Comparison of ENCODE assay signal across 10 cellular contexts in the genomic region with DNA sequence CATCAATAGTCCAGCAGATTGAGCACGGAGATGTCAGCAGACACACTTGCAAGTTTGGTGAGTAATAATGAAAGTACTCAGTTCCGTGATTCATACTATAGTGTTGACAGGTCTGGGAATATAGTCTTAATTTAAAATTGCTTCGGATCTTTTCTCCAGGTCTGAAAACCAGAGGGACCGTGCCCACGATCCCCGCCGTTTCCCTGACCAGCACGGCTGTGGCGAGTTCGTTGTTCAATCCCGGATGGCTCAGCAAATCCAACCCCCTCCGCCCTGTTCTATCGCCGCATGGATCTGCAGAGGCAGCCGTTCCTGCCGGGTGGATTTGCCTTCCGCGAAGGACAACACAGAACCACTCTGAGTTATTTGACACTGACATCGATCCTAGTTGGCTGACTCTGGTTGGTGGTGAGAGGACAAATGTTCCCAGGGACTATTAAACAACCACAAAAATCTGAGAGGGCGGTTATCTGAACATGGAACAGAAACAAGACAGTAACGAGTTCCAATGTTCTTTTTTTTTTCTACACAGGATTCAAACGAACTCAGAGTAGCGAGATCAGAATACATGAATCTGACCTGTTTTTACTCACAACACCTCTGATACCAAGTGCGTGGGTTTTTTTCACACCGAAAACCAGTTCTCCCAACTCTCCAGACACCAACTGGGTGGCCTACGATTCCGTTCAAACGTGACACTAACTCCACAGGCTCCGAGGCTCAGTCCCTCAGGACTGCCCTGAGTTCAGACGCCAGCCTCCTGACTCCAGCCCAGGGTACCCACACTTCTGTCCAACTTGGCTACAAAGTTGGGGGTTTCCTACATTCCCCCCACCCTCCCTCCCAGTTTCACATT. TPM values are rescaled to one million over a fixed set of nuclear protein-coding genes. Genes with fewer than 3 reads are reported as not detected.
DNase-seq lines count a peak whose midpoint lies in the region; ATAC-seq, FAIRE-seq and TF ChIP-seq lines count a peak whose summit lies in the region.
"Had no signal": no experiment of that assay in that cellular context is flagged by ENCODE, and none has a peak within 500 bp of the region (broad histone marks: within the 10 kb centered on the region; RNA-seq: fewer than 3 reads in every experiment).

No MANE protein-coding gene starts in this region.

- peak overlapping the region; percentile 90 for H3K27ac Mint-ChIP-seq in activated naive CD8-positive, alpha-beta T cell

- CTCF ChIA-PET in HepG2 (lab: Yijun Ruan, JAX; ENCODE audit: low intra/inter-chr PET ratio, low total read pairs): no interaction called here

- no peaks in the 10 kb centered on the region for H4K20me1 ChIP-seq in MM.1S (ENCODE audit: insufficient read depth, low read length)
- H4K20me1 ChIP-seq in HepG2 (ENCODE audit: insufficient read depth, low read length): no peaks in the 10 kb centered on the region; the same call in 1 of the 2 replicates

- no peaks in the 10 kb centered on the region for H3K27me3 Mint-ChIP-seq in activated naive CD8-positive, alpha-beta T cell

- H3K4me2 ChIP-seq in MM.1S (ENCODE audit: low read depth, low read length): peak overlapping the region; percentile 89
- peak overlapping the region; percentile 46 for H3K4me2 ChIP-seq in HepG2 (ENCODE audit: low read depth, low read length)

- BruUV-seq in HepG2 (replicated peaks; lab: Mats Ljungman, UMichigan): no TSS peak

- H3K27me3 ChIP-seq in MM.1S (replicated peaks; ENCODE audit: insufficient read depth, low read length) (peaks cover 20% of the 10 kb centered on the region), HepG2 (ENCODE audit: control insufficient read depth in 1 of 2, insufficient read depth in 2 of 2, low read length in 2 of 2) (peaks cover 9 to 72% of the 10 kb centered on the region in 2 experiments; a peak in 3 of 5 replicates)

- H2AFZ ChIP-seq in MM.1S (ENCODE audit: low read length) (peak overlapping the region; percentile 67), HepG2 (ENCODE audit: low read length) (no peak overlapping the region)

- H3K4me1 ChIP-seq in MM.1S (ENCODE audit: low read length) (peaks cover 8% of the 10 kb centered on the region), HepG2 (ENCODE audit: insufficient read depth, low read length) (peaks cover 26% of the 10 kb centered on the region)

- peaks cover 45% of the 10 kb centered on the region for H3K4me1 Mint-ChIP-seq in activated naive CD8-positive, alpha-beta T cell (ENCODE audit: low read depth)

- TF ChIP-seq EP300 in HepG2 (IDR thresholded peaks at IDR 0.05; ENCODE audit: low read depth in 2 of 2, low read length in 2 of 2): no peak
- no peak for TF ChIP-seq EP300 in HepG2 (CRISPR knock-in tag; IDR thresholded peaks at IDR 0.05; ENCODE audit: borderline replicate concordance)

- H3K9me3 Mint-ChIP-seq in activated naive CD8-positive, alpha-beta T cell (ENCODE audit: low read depth): no peaks in the 10 kb centered on the region

- H3K36me3 ChIP-seq in MM.1S (replicated peaks; ENCODE audit: insufficient read depth, low read length) (no peaks in the 10 kb centered on the region), HepG2 (replicated peaks in 1 of 2; ENCODE audit: control insufficient read depth in 1 of 2, insufficient read depth in 2 of 2, low read length in 2 of 2) (no peaks in the 10 kb centered on the region)

- H3K9me3 ChIP-seq in MM.1S (replicated peaks; ENCODE audit: insufficient read depth, low read length): no peaks in the 10 kb centered on the region
- no peaks in the 10 kb centered on the region for H3K9me3 ChIP-seq in HepG2 (ENCODE audit: low read length)

- 12% methylated on average over 30 of the region's 30 CpGs for WGBS in HepG2 (ENCODE audit: low lambda C conversion rate)

- TF ChIP-seq CTCF in MM.1S (IDR thresholded peaks at IDR 0.05; ENCODE audit: low read length) (no peak), HepG2 (CRISPR knock-in tag; IDR thresholded peaks at IDR 0.05) (no peak)

- TF ChIP-seq POLR2A in HepG2 (IDR thresholded peaks at IDR 0.05; ENCODE audit: insufficient read depth in 1 of 2, low read depth in 2 of 2, low read length in 2 of 2): no peak

- no peak overlapping the region for H3K27ac ChIP-seq in MM.1S (ENCODE audit: low read length)
- no peak overlapping the region for H3K27ac ChIP-seq in HepG2 (ENCODE audit: extremely low read length, insufficient read depth, low read length)
- H3K27ac ChIP-seq: C4-2B had no signal

- ATAC-seq in HepG2: peak; percentile 24; the same call in 2 of the 3 replicates

- no peak for TF ChIP-seq RAD21 in HepG2 (CRISPR knock-in tag; IDR thresholded peaks at IDR 0.05)

- POLR2A ChIA-PET in HepG2 (lab: Yijun Ruan, JAX): no interaction called here

- H3K4me3 ChIP-seq in MM.1S (ENCODE audit: low read length): peak overlapping the region; percentile 65
- peak overlapping the region in 2 of 3 experiments; percentile 8 to 25; a peak in 2 of 6 replicates for H3K4me3 ChIP-seq in HepG2 (replicated peaks in 1 of 3; ENCODE audit: insufficient read depth in 1 of 3, low read depth in 2 of 3, low read length in 3 of 3)

- DNase-seq in NCI-H82 (lab: John Stamatoyannopoulos, UW) (peak; percentile 20), NCI-H82 treated with DMSO at 0.1 percent for 48 hours (lab: John Stamatoyannopoulos, UW; ENCODE audit: unreplicated experiment) (no peak), H4 (ENCODE audit: low spot score) (peak; percentile 48), MM.1S (peak; percentile 48), HepG2 (ENCODE audit: low spot score) (no peak), NCI-H1694 (lab: John Stamatoyannopoulos, UW) (no peak), NCI-H1092 treated with DMSO at 0.1 percent for 48 hours (lab: John Stamatoyannopoulos, UW) (no peak)

- in situ Hi-C loops in HepG2 (cut with HindIII; ENCODE audit: extremely low pct_ligation_motif_present, low pct_unique_long_range_greater_than_20kb): no loop called here

- FAIRE-seq in HepG2 (lab: Jason Lieb, UNC): no peak
- FAIRE-seq: colon had no signal

- H3K79me2 ChIP-seq in MM.1S (ENCODE audit: low read length): peaks cover 8% of the 10 kb centered on the region; the same call in 1 of the 2 replicates
- H3K79me2 ChIP-seq in HepG2 (ENCODE audit: insufficient read depth, low read length): no peaks in the 10 kb centered on the region

- no peaks in the 10 kb centered on the region for H3K36me3 Mint-ChIP-seq in activated naive CD8-positive, alpha-beta T cell

- intact Hi-C loops in HepG2 (cut with micrococcal nuclease; ENCODE audit: unreplicated experiment): loop anchor here (2.0 kb wide), 1 partner anchor 53 kb away; a partner anchor contains a TSS

- H3K9ac ChIP-seq in MM.1S (ENCODE audit: low read length) (peak overlapping the region; percentile 24; the same call in 1 of the 2 replicates), HepG2 (ENCODE audit: insufficient read depth, low read depth, low read length) (no peak overlapping the region)

- no peaks in the 10 kb centered on the region for H3K9me2 ChIP-seq in MM.1S (replicated peaks; ENCODE audit: insufficient read depth, low read length)

- peak overlapping the region; percentile 73 for H3K4me3 Mint-ChIP-seq in activated naive CD8-positive, alpha-beta T cell

- H3F3A ChIP-seq in MM.1S (ENCODE audit: insufficient read depth, low read length): peaks cover 5% of the 10 kb centered on the region; the same call in 1 of the 2 replicates

TF ChIP-seq in HepG2, 621 proteins besides CTCF, POLR2A, EP300 and RAD21 (continues in another document):
- TF ChIP-seq ZNF879 (CRISPR knock-in tag; IDR thresholded peaks at IDR 0.05): no peak
- 0 out of 2 replicates have a peak, but pooled peaks have one; percentile 35 for TF ChIP-seq EZH2 (conservative IDR thresholded peaks at IDR 0.05; ENCODE audit: low read depth, low read length)

RNA-seq across cellular contexts. Expression of a gene that starts 52.7 kb away (rescaled TPM):
- total RNA-seq in H4 (2014; rRNA removed; shearing (Covaris generic)): 9.2 and 18.5 TPM in 2 replicates
- total RNA-seq in HepG2 (2016; rRNA removed; fragmentation: Illumina TruSeq; extraction: Trizol): 63.3 and 77.5 TPM in 2 replicates
- total RNA-seq in HepG2 (2016; cell fraction: cytosol; rRNA removed; fragmentation: Illumina TruSeq; extraction: Trizol; ENCODE audit: low read depth): 28.7 and 33.2 TPM in 2 replicates
- 57.4 and 73.5 TPM in 2 replicates for total RNA-seq in HepG2 (2016; cell fraction: insoluble cytoplasmic fraction; rRNA removed; fragmentation: Illumina TruSeq; extraction: Trizol)
- total RNA-seq in HepG2 (2016; cell fraction: membrane; rRNA removed; fragmentation: Illumina TruSeq; extraction: Trizol): 62.2 and 67.8 TPM in 2 replicates
- total RNA-seq in HepG2 (2016; cell fraction: nucleus; rRNA removed; fragmentation: Illumina TruSeq; extraction: Trizol): 64.2 and 72.7 TPM in 2 replicates
- 26.6 and 30.7 TPM in 2 replicates for polyA plus RNA-seq in HepG2 (2011; rRNA removed)
- 13.0 and 14.3 TPM in 2 replicates for polyA plus RNA-seq in HepG2 (2011; cell fraction: cytosol; rRNA removed)
- polyA plus RNA-seq in HepG2 (2011; cell fraction: nucleus; rRNA removed): 71.7 and 86.3 TPM in 2 replicates
- 46.3 and 82.5 TPM in 2 replicates for polyA plus RNA-seq in HepG2 (2012)
- 55.3 and 78.7 TPM in 2 replicates for polyA plus RNA-seq in HepG2 (2016; cell fraction: cytosol; fragmentation: Illumina TruSeq; extraction: Trizol; ENCODE audit: low read depth)
- polyA plus RNA-seq in HepG2 (2016; cell fraction: insoluble cytoplasmic fraction; fragmentation: Illumina TruSeq; extraction: Trizol; ENCODE audit: low read depth): 145 and 152 TPM in 2 replicates
- 95.4 and 110 TPM in 2 replicates for polyA plus RNA-seq in HepG2 (2016; cell fraction: membrane; fragmentation: Illumina TruSeq; extraction: Trizol; ENCODE audit: low read depth)
- 232 and 242 TPM in 2 replicates for polyA plus RNA-seq in HepG2 (2016; cell fraction: nucleus; fragmentation: Illumina TruSeq; extraction: Trizol; ENCODE audit: insufficient read depth, low read depth)
- 15.7 and 19.9 TPM in 2 replicates for polyA minus RNA-seq in HepG2 (2011; rRNA and poly(A)+ RNA removed; ENCODE audit: low replicate concordance)
- 7.2 and 7.9 TPM in 2 replicates for polyA minus RNA-seq in HepG2 (2011; cell fraction: cytosol; rRNA and poly(A)+ RNA removed)
- polyA minus RNA-seq in HepG2 (2011; cell fraction: nucleus; rRNA and poly(A)+ RNA removed): 48.2 and 50.1 TPM in 2 replicates

Comparison
In these comparisons a context has a peak if more than half of its experiments do, and no peak if none do; other contexts are left out.
1. DNase-seq: peak in NCI-H82 (single experiment), H4 (single experiment) and MM.1S (single experiment); none in NCI-H82 treated with DMSO at 0.1 percent for 48 hours (single experiment), HepG2 (single experiment), NCI-H1694 (single experiment) and NCI-H1092 treated with DMSO at 0.1 percent for 48 hours (single experiment).